In the genomic region with DNA sequence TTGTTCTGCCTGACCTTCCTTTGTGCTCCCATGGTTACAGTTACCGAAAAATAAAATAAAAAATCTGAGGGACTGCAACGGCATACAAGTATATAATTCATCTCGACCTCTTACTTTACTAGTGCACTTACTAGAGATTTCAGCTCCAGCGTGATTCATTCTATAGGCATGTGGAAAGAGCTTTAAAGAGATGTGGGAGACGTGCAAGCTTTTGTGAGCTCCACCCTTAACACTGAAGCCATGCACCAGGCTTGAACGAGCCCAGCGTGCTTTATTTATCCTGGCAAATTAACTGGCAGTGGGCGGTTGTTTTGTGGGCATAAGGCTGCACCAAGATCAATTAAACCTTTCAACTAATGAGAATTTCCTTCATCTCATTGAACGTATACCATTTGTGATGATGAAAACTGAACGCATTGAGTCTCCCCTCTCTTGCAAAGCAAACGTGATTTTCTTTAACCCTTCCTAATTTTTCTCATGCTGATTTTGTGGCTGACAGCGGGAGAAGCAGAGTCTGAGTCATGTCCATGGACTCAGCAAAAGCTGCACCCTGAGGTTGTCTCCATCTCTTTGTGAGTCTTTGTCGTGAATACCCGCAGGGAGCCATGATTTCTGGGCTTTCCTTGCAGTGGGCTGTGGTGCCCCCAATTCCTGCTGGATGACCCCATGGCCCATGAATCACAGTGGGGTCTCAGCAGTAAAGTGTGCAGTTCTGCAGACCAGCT, we compare ENCODE assay signal across 15 cellular contexts.
DNase-seq lines count a peak whose midpoint lies in the region; ATAC-seq and TF ChIP-seq lines count a peak whose summit lies in the region.
"Had no signal": no experiment of that assay in that cellular context is flagged by ENCODE, and none has a peak within 500 bp of the region (broad histone marks: within the 10 kb centered on the region; RNA-seq: fewer than 3 reads in every experiment).

No MANE protein-coding gene starts in this region.

- peak overlapping the region; percentile 39 to 68 (median 51) for H3K4me3 Mint-ChIP-seq in brain
- H3K4me3 Mint-ChIP-seq in mesothelial cell of epicardium: peak overlapping the region; percentile 46
- no peak overlapping the region for H3K4me3 Mint-ChIP-seq in activated CD4-positive, alpha-beta T cell treated with anti-CD3 and anti-CD28 coated beads for 36 hours

- H3K9ac ChIP-seq in HUES6 (ENCODE audit: low read length): no peak overlapping the region

- POLR2A ChIA-PET in AG04450 (lab: Yijun Ruan, JAX) (interaction anchor here (0.9 kb wide), 1 partner anchor 102 kb away, joined by 4 read pairs; no protein-coding TSS in a partner anchor), GM10248 (lab: Yijun Ruan, JAX) (no interaction called here)
- POLR2A ChIA-PET in activated CD4-positive, alpha-beta T cell treated with anti-CD3 and anti-CD28 coated beads for 36 hours (lab: Charles Lee): no interaction called here

- H3K27me3 ChIP-seq in AG04450 (ENCODE audit: control insufficient read depth, insufficient read depth, low read length) (no peaks in the 10 kb centered on the region), HUES6 (ENCODE audit: control insufficient read depth, insufficient read depth, low read length) (no peaks in the 10 kb centered on the region)
- H3K27me3 ChIP-seq: BE2C, body of pancreas had no signal

- peaks cover 6% of the 10 kb centered on the region for H3K4me1 ChIP-seq in HUES6 (ENCODE audit: control insufficient read depth, insufficient read depth, low read length)
- H3K4me1 ChIP-seq: BE2C, body of pancreas had no signal

- DNase-seq in AG04450 (ENCODE audit: low read depth, low spot score) (no peak), mesothelial cell of epicardium (ENCODE audit: low spot score in 2 of 2, unreplicated experiment in 2 of 2) (no peak), GM10248 (ENCODE audit: extremely low spot score) (no peak), amygdala (lab: John Stamatoyannopoulos, UW) (no peak)
- no peak for DNase-seq in activated CD4-positive, alpha-beta T cell treated with anti-CD3 and anti-CD28 coated beads for 36 hours
- DNase-seq in activated CD8-positive, alpha-beta memory T cell treated with anti-CD3 and anti-CD28 coated beads, Interleukin-2, amount 50 U/mL, for 48 hours: no peak
- DNase-seq: BE2C, body of pancreas, glutamatergic neuron, Kasumi-1, NCI-H526 treated with DMSO at 0.1 percent for 48 hours had no signal

- H3K27me3 Mint-ChIP-seq in brain: peaks cover 7% of the 10 kb centered on the region
- no peaks in the 10 kb centered on the region for H3K27me3 Mint-ChIP-seq in mesothelial cell of epicardium (ENCODE audit: low read depth)
- peaks cover 1% of the 10 kb centered on the region for H3K27me3 Mint-ChIP-seq in activated CD4-positive, alpha-beta T cell treated with anti-CD3 and anti-CD28 coated beads for 36 hours

- no peaks in the 10 kb centered on the region for H3K36me3 ChIP-seq in HUES6 (ENCODE audit: control insufficient read depth, insufficient read depth, low read length)
- H3K36me3 ChIP-seq: BE2C had no signal

- no peak for TF ChIP-seq CTCF in AG04450 (IDR thresholded peaks at IDR 0.05; ENCODE audit: low read depth, low read length)
- TF ChIP-seq CTCF in brain (conservative IDR thresholded peaks at IDR 0.05): no peak
- no peak for TF ChIP-seq CTCF in mesothelial cell of epicardium (IDR thresholded peaks at IDR 0.05; ENCODE audit: unreplicated experiment)
- TF ChIP-seq CTCF in GM10248 (IDR thresholded peaks at IDR 0.05; ENCODE audit: control extremely low read depth, extremely low read depth, low read depth, missing control alignments): no peak

- CTCF ChIA-PET in AG04450 (lab: Charles Lee) (interaction anchor here (1.3 kb wide), 1 partner anchor 168 kb away, joined by 4 read pairs; no protein-coding TSS in a partner anchor), GM10248 (lab: Yijun Ruan, JAX) (no interaction called here)
- CTCF ChIA-PET in activated CD4-positive, alpha-beta T cell treated with anti-CD3 and anti-CD28 coated beads for 36 hours (lab: Charles Lee): no interaction called here

- H3K4me3 ChIP-seq in AG04450 (ENCODE audit: low read depth, low read length) (peak overlapping the region; percentile 25), HUES6 (ENCODE audit: low read depth, low read length) (peak overlapping the region; percentile 27; the same call in 1 of the 2 replicates)
- H3K4me3 ChIP-seq: body of pancreas, GM12878, skin epidermis had no signal

- H3K4me1 Mint-ChIP-seq in brain (peaks cover 21% of the 10 kb centered on the region), mesothelial cell of epicardium (peaks cover 18% of the 10 kb centered on the region)
- H3K4me1 Mint-ChIP-seq in activated CD4-positive, alpha-beta T cell treated with anti-CD3 and anti-CD28 coated beads for 36 hours: no peaks in the 10 kb centered on the region

- H3K36me3 Mint-ChIP-seq in brain (no peaks in the 10 kb centered on the region), mesothelial cell of epicardium (no peaks in the 10 kb centered on the region)
- H3K36me3 Mint-ChIP-seq in activated CD4-positive, alpha-beta T cell treated with anti-CD3 and anti-CD28 coated beads for 36 hours (ENCODE audit: low read depth): no peaks in the 10 kb centered on the region

- H3K9me3 Mint-ChIP-seq in brain: peaks cover 0 to 12% (median 0%) of the 10 kb centered on the region in 5 experiments
- H3K9me3 Mint-ChIP-seq in mesothelial cell of epicardium: peaks cover 14% of the 10 kb centered on the region
- no peaks in the 10 kb centered on the region for H3K9me3 Mint-ChIP-seq in activated CD4-positive, alpha-beta T cell treated with anti-CD3 and anti-CD28 coated beads for 36 hours (ENCODE audit: low read depth)

- no peaks in the 10 kb centered on the region for H3K9me3 ChIP-seq in AG04450 (ENCODE audit: control insufficient read depth, insufficient read depth, low read length)
- peaks cover 8% of the 10 kb centered on the region; the same call in 1 of the 2 replicates for H3K9me3 ChIP-seq in HUES6 (ENCODE audit: control insufficient read depth, insufficient read depth, low read depth, low read length)
- H3K9me3 ChIP-seq: BE2C, body of pancreas had no signal

- H3K27ac Mint-ChIP-seq in brain (peak overlapping the region in 4 of 5 experiments; percentile 35 to 83 (median 68)), mesothelial cell of epicardium (peak overlapping the region; percentile 88)
- no peak overlapping the region for H3K27ac Mint-ChIP-seq in activated CD4-positive, alpha-beta T cell treated with anti-CD3 and anti-CD28 coated beads for 36 hours

- H3K27ac ChIP-seq in AG04450 (ENCODE audit: low read depth, low read length) (peak overlapping the region; percentile 78), HUES6 (ENCODE audit: low read depth, low read length) (no peak overlapping the region)
- H3K27ac ChIP-seq: body of pancreas had no signal

- no peak for ATAC-seq in activated CD4-positive, alpha-beta T cell treated with anti-CD3 and anti-CD28 coated beads for 36 hours
- ATAC-seq: body of pancreas, GM12878 had no signal

- intact Hi-C loops in activated CD4-positive, alpha-beta T cell treated with anti-CD3 and anti-CD28 coated beads for 36 hours (cut with DNase I, micrococcal nuclease): no loop called here
